8 cellular contexts compared by ENCODE assay signal in genomic region chr2:206349375-206349774, GRCh38.
"Had no signal": no experiment of that assay in that cellular context is flagged by ENCODE, and none has a peak within 500 bp of the region (broad histone marks: within the 10 kb centered on the region; RNA-seq: fewer than 3 reads in every experiment).

No MANE protein-coding gene starts in this region.

- DNase-seq: GDM1, GF-D8 had no signal

- H3K4me3 ChIP-seq: GM12878 had no signal

- ATAC-seq: GM12878 had no signal

- FAIRE-seq: G401.6, GM12878, GM12891, GM12892, GM18507, GM19239 had no signal
